Comparison of ENCODE assay signal across 8 cellular contexts in genomic region chr5:74648835-74649286, GRCh38. TPM values are rescaled to one million over a fixed set of nuclear protein-coding genes. Genes with fewer than 3 reads are reported as not detected.
DNase-seq lines count a peak whose midpoint lies in the region; ATAC-seq, FAIRE-seq and TF ChIP-seq lines count a peak whose summit lies in the region.

No MANE protein-coding gene starts in this region.

- H3K27me3 ChIP-seq in ACC112 (ENCODE audit: insufficient read depth, low read length) = no peaks in the 10 kb centered on the region

- peak; percentile 98 for FAIRE-seq in G401.6 (lab: Jason Lieb, UNC)

- no peaks in the 10 kb centered on the region for H3K4me1 Mint-ChIP-seq in activated CD8-positive, alpha-beta T cell treated with anti-CD3 and anti-CD28 coated beads for 36 hours (ENCODE audit: low read depth)

- H3K27ac Mint-ChIP-seq in activated CD8-positive, alpha-beta T cell treated with anti-CD3 and anti-CD28 coated beads for 36 hours = no peak overlapping the region

- no peaks in the 10 kb centered on the region for H3K9me3 Mint-ChIP-seq in activated CD8-positive, alpha-beta T cell treated with anti-CD3 and anti-CD28 coated beads for 36 hours

- no peaks in the 10 kb centered on the region for H3K79me2 ChIP-seq in ACC112 (ENCODE audit: control insufficient read depth, insufficient read depth, low read length, unreplicated experiment)

- ATAC-seq in HG02885 (IDR thresholded peaks at IDR 0.05; ENCODE audit: poor library complexity, unreplicated experiment) = peak; percentile 66
- ATAC-seq in activated CD8-positive, alpha-beta T cell treated with anti-CD3 and anti-CD28 coated beads for 36 hours = peak; percentile 72
- ATAC-seq in HG03097 (IDR thresholded peaks at IDR 0.05; ENCODE audit: low FRiP score, unreplicated experiment) = no peak

- H3K36me3 ChIP-seq in ACC112 (ENCODE audit: insufficient read depth, low read length) = no peaks in the 10 kb centered on the region

- no peak overlapping the region for H3K27ac ChIP-seq in ACC112 (ENCODE audit: low read depth, low read length)

- DNase-seq in NCI-H446 treated with DMSO at 0.1 percent for 48 hours (lab: John Stamatoyannopoulos, UW) = peak; percentile 70
- DNase-seq in activated CD8-positive, alpha-beta T cell treated with anti-CD3 and anti-CD28 coated beads for 36 hours = peak; percentile 43
- peak; percentile 68 for DNase-seq in glomerular visceral epithelial cell (ENCODE audit: extremely low spot score)
- DNase-seq in pons (ENCODE audit: low spot score) = peak; percentile 81

- H2AFZ ChIP-seq in ACC112 (ENCODE audit: low read length, unreplicated experiment) = peak overlapping the region; percentile 18

- H3K36me3 Mint-ChIP-seq in activated CD8-positive, alpha-beta T cell treated with anti-CD3 and anti-CD28 coated beads for 36 hours (ENCODE audit: low read depth) = no peaks in the 10 kb centered on the region

- H3K27me3 Mint-ChIP-seq in activated CD8-positive, alpha-beta T cell treated with anti-CD3 and anti-CD28 coated beads for 36 hours = peaks cover 15% of the 10 kb centered on the region

- intact Hi-C loops in activated CD8-positive, alpha-beta T cell treated with anti-CD3 and anti-CD28 coated beads for 36 hours (cut with micrococcal nuclease) = loop anchor here (2.0 to 5.0 kb wide), 2 partner anchors 746 to 1057 kb away; no protein-coding TSS in a partner anchor

- TF ChIP-seq CTCF in activated CD8-positive, alpha-beta T cell treated with anti-CD3 and anti-CD28 coated beads for 36 hours (IDR thresholded peaks at IDR 0.05) = peak; percentile 91

- no peak overlapping the region for H3K4me3 ChIP-seq in ACC112 (ENCODE audit: low read depth, low read length)

- CTCF ChIA-PET in activated CD8-positive, alpha-beta T cell treated with anti-CD3 and anti-CD28 coated beads for 36 hours (lab: Charles Lee) = interaction anchor here (0.6 to 2.2 kb wide), 19 partner anchors 10 to 749 kb away, joined by 3 to 27 read pairs (median 3); no protein-coding TSS in a partner anchor

- H3K4me1 ChIP-seq in ACC112 (ENCODE audit: control insufficient read depth, insufficient read depth, low read length, unreplicated experiment) = peaks cover 17% of the 10 kb centered on the region

- POLR2A ChIA-PET in activated CD8-positive, alpha-beta T cell treated with anti-CD3 and anti-CD28 coated beads for 36 hours (lab: Charles Lee) = no interaction called here

- H3K4me3 Mint-ChIP-seq in activated CD8-positive, alpha-beta T cell treated with anti-CD3 and anti-CD28 coated beads for 36 hours = no peak overlapping the region

RNA-seq across cellular contexts. Expression of gene ENC1, which starts 8.3 kb away (rescaled TPM):
- total RNA-seq in activated CD8-positive, alpha-beta T cell treated with anti-CD3 and anti-CD28 coated beads for 36 hours = under 1 TPM; 0.16 to 0.60 TPM

RNA-seq across cellular contexts. Expression of gene HEXB, which starts 36.2 kb away (rescaled TPM):
- total RNA-seq in activated CD8-positive, alpha-beta T cell treated with anti-CD3 and anti-CD28 coated beads for 36 hours = 10 to 100 TPM; 46.2 to 49.1 TPM
